In genomic region chr4:182091128-182091527, GRCh38 we compare ENCODE assay signal across 2 cellular contexts.
TF ChIP-seq lines count a peak whose summit lies in the region.

No MANE protein-coding gene starts in this region.

TF ChIP-seq in liver, 16 proteins besides CTCF, POLR2A, EP300 and RAD21:
- TF ChIP-seq MAX (IDR thresholded peaks at IDR 0.05) (no peak), RXRA (IDR thresholded peaks at IDR 0.05) (peak in 1 of 2 donors; percentile 58), FOXA1 (IDR thresholded peaks at IDR 0.05) (peak; percentile 21), SP1 (IDR thresholded peaks at IDR 0.05) (no peak), HNF4A (conservative IDR thresholded peaks at IDR 0.05) (peak in 1 of 2 donors; percentile 40)
TF ChIP-seq in liver: peak in this region for 3.

TF ChIP-seq in HepG2, 621 proteins besides CTCF, POLR2A, EP300 and RAD21:
- TF ChIP-seq ZSCAN5A (CRISPR knock-in tag; IDR thresholded peaks at IDR 0.05; ENCODE audit: borderline replicate concordance) = no peak
- no peak for TF ChIP-seq ZNF34 (CRISPR knock-in tag; IDR thresholded peaks at IDR 0.05; ENCODE audit: borderline replicate concordance)
- TF ChIP-seq ATF7 (IDR thresholded peaks at IDR 0.05) = no peak
- TF ChIP-seq ATF7 (CRISPR knock-in tag; IDR thresholded peaks at IDR 0.05) = no peak
- TF ChIP-seq MTF1 (CRISPR knock-in tag; IDR thresholded peaks at IDR 0.05) = no peak
- TF ChIP-seq MBNL3 (CRISPR knock-in tag; conservative IDR thresholded peaks at IDR 0.05) = no peak
- TF ChIP-seq ARHGAP35 (CRISPR knock-in tag; IDR thresholded peaks at IDR 0.05; ENCODE audit: borderline replicate concordance) = no peak
- no peak for TF ChIP-seq ZNF557 (CRISPR knock-in tag; IDR thresholded peaks at IDR 0.05)
- TF ChIP-seq ZBTB21 (CRISPR knock-in tag; IDR thresholded peaks at IDR 0.05) = no peak
- no peak for TF ChIP-seq NAIF1 (CRISPR knock-in tag; IDR thresholded peaks at IDR 0.05; ENCODE audit: borderline replicate concordance)
